12 cellular contexts compared by ENCODE assay signal in the genomic region with DNA sequence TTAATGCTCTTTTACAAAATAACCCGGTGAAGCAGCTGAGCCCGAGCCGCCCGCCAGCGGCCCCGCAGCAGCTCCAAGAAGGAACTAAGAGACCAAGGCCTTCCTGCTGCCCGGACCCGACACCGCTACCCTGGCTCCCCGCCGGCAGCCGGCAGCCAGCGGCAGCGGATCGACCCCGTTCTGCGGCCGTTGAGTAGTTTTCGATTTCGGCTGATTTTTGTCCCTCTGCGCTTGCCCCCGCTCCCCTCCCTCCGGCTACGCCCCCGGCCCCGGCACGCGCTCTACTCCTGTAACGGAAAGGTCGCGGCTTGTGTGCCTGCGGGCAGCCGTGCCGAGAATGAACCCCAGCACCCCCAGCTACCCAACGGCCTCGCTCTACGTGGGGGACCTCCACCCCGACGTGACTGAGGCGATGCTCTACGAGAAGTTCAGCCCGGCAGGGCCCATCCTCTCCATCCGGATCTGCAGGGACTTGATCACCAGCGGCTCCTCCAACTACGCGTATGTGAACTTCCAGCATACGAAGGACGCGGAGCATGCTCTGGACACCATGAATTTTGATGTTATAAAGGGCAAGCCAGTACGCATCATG. TPM values are rescaled to one million over a fixed set of nuclear protein-coding genes. Genes with fewer than 3 reads are reported as not detected.
A peak's percentile ranks its signal among the peaks of the same experiment; 100 is the strongest.
DNase-seq lines count a peak whose midpoint lies in the region; ATAC-seq, FAIRE-seq and TF ChIP-seq lines count a peak whose summit lies in the region.
"Had no signal": no experiment of that assay in that cellular context is flagged by ENCODE, and none has a peak within 500 bp of the region (broad histone marks: within the 10 kb centered on the region; RNA-seq: fewer than 3 reads in every experiment).

A gene (plus strand): TSS at position 275 of the 592 bp plus-strand sequence. CDS start 63 bp downstream, at position 338.

- WGBS in HepG2 (ENCODE audit: low lambda C conversion rate), result 55% methylated on average over 49 of the region's 50 CpGs
- 18% methylated on average over 36 of the region's 50 CpGs for WGBS in right lobe of liver (ENCODE audit: insufficient coverage, low coverage, low lambda C conversion rate, missing lambda C conversion rate)

- H3K36me3 ChIP-seq in HepG2 (replicated peaks in 1 of 2; ENCODE audit: control insufficient read depth in 1 of 2, insufficient read depth in 2 of 2, low read length in 2 of 2) (no peaks in the 10 kb centered on the region), right lobe of liver (no peaks in the 10 kb centered on the region), subcutaneous abdominal adipose tissue (ENCODE audit: control insufficient read depth in 5 of 5, insufficient read depth in 5 of 5, low read length in 5 of 5) (no peaks in the 10 kb centered on the region)

- POLR2A ChIA-PET in HepG2 (lab: Yijun Ruan, JAX), result no interaction called here

- H3K9ac ChIP-seq in HepG2 (ENCODE audit: insufficient read depth, low read depth, low read length), result no peak within 1 kb of the TSS
- no peak within 1 kb of the TSS for H3K9ac ChIP-seq in subcutaneous abdominal adipose tissue (ENCODE audit: low read length in 5 of 5)

- ATAC-seq in HepG2 (no peak), right lobe of liver (no peak), HG02938 (IDR thresholded peaks at IDR 0.05; ENCODE audit: unreplicated experiment) (no peak), HG02884 (IDR thresholded peaks at IDR 0.05; ENCODE audit: unreplicated experiment) (no peak)

- H3K27me3 ChIP-seq in HepG2 (ENCODE audit: control insufficient read depth in 1 of 2, insufficient read depth in 2 of 2, low read length in 2 of 2), result peaks cover 0 to 16% of the 10 kb centered on the region in 2 experiments; a peak in 4 of 5 replicates
- no peaks in the 10 kb centered on the region for H3K27me3 ChIP-seq in right lobe of liver
- peaks cover 0 to 10% (median 7%) of the 10 kb centered on the region in 5 donors for H3K27me3 ChIP-seq in subcutaneous abdominal adipose tissue (ENCODE audit: control insufficient read depth in 5 of 5, insufficient read depth in 4 of 5, low read length in 5 of 5)

- H3K9me3 ChIP-seq in HepG2 (ENCODE audit: low read length) (no peaks in the 10 kb centered on the region), right lobe of liver (no peaks in the 10 kb centered on the region), subcutaneous abdominal adipose tissue (ENCODE audit: control insufficient read depth in 5 of 5, low read length in 5 of 5) (peaks cover 0 to 7% (median 3%) of the 10 kb centered on the region in 5 donors)

- FAIRE-seq in HepG2 (lab: Jason Lieb, UNC), result no peak
- no peak for FAIRE-seq in GM12892 (lab: Jason Lieb, UNC)
- FAIRE-seq: TTC549 had no signal

- intact Hi-C loops in HepG2 (cut with micrococcal nuclease; ENCODE audit: unreplicated experiment) (no loop called here), right lobe of liver (cut with DNase I) (no loop called here)

- H2AFZ ChIP-seq in HepG2 (ENCODE audit: low read length), result no peak within 1 kb of the TSS

- DNase-seq in HepG2 (ENCODE audit: low spot score) (no peak), right lobe of liver (no peak), fibroblast of mammary gland (ENCODE audit: low read depth) (no peak), GM12892 (ENCODE audit: insufficient read length) (no peak)
- peak; percentile 55 for DNase-seq in activated CD8-positive, alpha-beta memory T cell treated with anti-CD3 and anti-CD28 coated beads, Interleukin-2, amount 50 U/mL, for 48 hours
- DNase-seq: activated naive CD4-positive, alpha-beta T cell; NCI-H524 treated with DMSO at 0.1 percent for 48 hours had no signal

- H3K4me1 ChIP-seq in HepG2 (ENCODE audit: insufficient read depth, low read length) (no peaks in the 10 kb centered on the region), right lobe of liver (no peaks in the 10 kb centered on the region), subcutaneous abdominal adipose tissue (ENCODE audit: control insufficient read depth in 5 of 5, insufficient read depth in 5 of 5, low read length in 5 of 5) (peaks cover 0 to 6% (median 0%) of the 10 kb centered on the region in 5 donors)

- H3K4me3 ChIP-seq in HepG2 (replicated peaks in 1 of 3; ENCODE audit: insufficient read depth in 1 of 3, low read depth in 2 of 3, low read length in 3 of 3), result peak within 1 kb of the TSS in 1 of 3 experiments; percentile 40; a peak in 1 of 6 replicates
- no peak within 1 kb of the TSS for H3K4me3 ChIP-seq in right lobe of liver
- H3K4me3 ChIP-seq in fibroblast of mammary gland (ENCODE audit: control insufficient read depth, low read depth, low read length), result peak within 1 kb of the TSS; percentile 16
- peak within 1 kb of the TSS; percentile 36 to 64 (median 50) for H3K4me3 ChIP-seq in subcutaneous abdominal adipose tissue (ENCODE audit: low read depth in 1 of 5, low read length in 5 of 5)
- H3K4me3 ChIP-seq: lung had no signal

- in situ Hi-C loops in HepG2 (cut with HindIII; ENCODE audit: extremely low pct_ligation_motif_present, low pct_unique_long_range_greater_than_20kb), result no loop called here

- TF ChIP-seq EP300 in HepG2 (IDR thresholded peaks at IDR 0.05; ENCODE audit: low read depth in 2 of 2, low read length in 2 of 2) (no peak), HepG2 (CRISPR knock-in tag; IDR thresholded peaks at IDR 0.05; ENCODE audit: borderline replicate concordance) (no peak)

- CTCF ChIA-PET in HepG2 (lab: Yijun Ruan, JAX; ENCODE audit: low intra/inter-chr PET ratio, low total read pairs), result no interaction called here

- TF ChIP-seq CTCF in HepG2 (CRISPR knock-in tag; IDR thresholded peaks at IDR 0.05), result no peak
- no peak for TF ChIP-seq CTCF in right lobe of liver (IDR thresholded peaks at IDR 0.05)
- no peak for TF ChIP-seq CTCF in fibroblast of mammary gland (conservative IDR thresholded peaks at IDR 0.05; ENCODE audit: control insufficient read depth, insufficient read depth, low read depth, low read length)

- no peaks in the 10 kb centered on the region for H4K20me1 ChIP-seq in HepG2 (ENCODE audit: insufficient read depth, low read length)

- no peak for TF ChIP-seq RAD21 in HepG2 (CRISPR knock-in tag; IDR thresholded peaks at IDR 0.05)

- no peak for TF ChIP-seq POLR2A in HepG2 (IDR thresholded peaks at IDR 0.05; ENCODE audit: insufficient read depth in 1 of 2, low read depth in 2 of 2, low read length in 2 of 2)
- no peak for TF ChIP-seq POLR2A in right lobe of liver (IDR thresholded peaks at IDR 0.05)
- no peak for TF ChIP-seq POLR2A in GM12892 (IDR thresholded peaks at IDR 0.05; ENCODE audit: low read depth, low read length)

- peak within 1 kb of the TSS; percentile 32 for H3K4me2 ChIP-seq in HepG2 (ENCODE audit: low read depth, low read length)

- no peaks in the 10 kb centered on the region for H3K79me2 ChIP-seq in HepG2 (ENCODE audit: insufficient read depth, low read length)

- no TSS peak for BruUV-seq in HepG2 (replicated peaks; lab: Mats Ljungman, UMichigan)

- no peak within 1 kb of the TSS for H3K27ac ChIP-seq in HepG2 (ENCODE audit: extremely low read length, insufficient read depth, low read length)
- H3K27ac ChIP-seq in right lobe of liver, result no peak within 1 kb of the TSS
- H3K27ac ChIP-seq in subcutaneous abdominal adipose tissue (ENCODE audit: low read depth, low read length), result no peak within 1 kb of the TSS

TF ChIP-seq in HepG2, 621 proteins besides CTCF, POLR2A, EP300 and RAD21:
- no peak for TF ChIP-seq ZNF343 (CRISPR knock-in tag; IDR thresholded peaks at IDR 0.05)
- 0 out of 2 replicates have a peak, but pooled peaks have one; percentile 29 for TF ChIP-seq RNF2 (conservative IDR thresholded peaks at IDR 0.05; ENCODE audit: low read depth)

RNA-seq across cellular contexts. Expression of the gene that starts here (rescaled TPM):
- 0.04 and 0.06 TPM in 2 replicates for total RNA-seq in HepG2 (2016; rRNA removed; fragmentation: Illumina TruSeq; extraction: Trizol)
- not detected in 2 replicates for total RNA-seq in HepG2 (2016; cell fraction: cytosol; rRNA removed; fragmentation: Illumina TruSeq; extraction: Trizol; ENCODE audit: low read depth)
- total RNA-seq in HepG2 (2016; cell fraction: insoluble cytoplasmic fraction; rRNA removed; fragmentation: Illumina TruSeq; extraction: Trizol), result not detected in 2 replicates
- total RNA-seq in HepG2 (2016; cell fraction: membrane; rRNA removed; fragmentation: Illumina TruSeq; extraction: Trizol), result 0.06 and 0.14 TPM in 2 replicates
- total RNA-seq in HepG2 (2016; cell fraction: nucleus; rRNA removed; fragmentation: Illumina TruSeq; extraction: Trizol), result 0.09 TPM in 1 of 2 replicates, not detected in the other
- 0.07 and 0.09 TPM in 2 replicates for polyA plus RNA-seq in HepG2 (2011; rRNA removed)
- 0.04 and 0.24 TPM in 2 replicates for polyA plus RNA-seq in HepG2 (2011; cell fraction: cytosol; rRNA removed)
- 0.08 and 0.12 TPM in 2 replicates for polyA plus RNA-seq in HepG2 (2011; cell fraction: nucleus; rRNA removed)
- 0.44 and 0.93 TPM in 2 replicates for polyA plus RNA-seq in HepG2 (2012)
- polyA plus RNA-seq in HepG2 (2016; cell fraction: cytosol; fragmentation: Illumina TruSeq; extraction: Trizol; ENCODE audit: low read depth), result 0.07 and 0.09 TPM in 2 replicates
- 0.19 and 0.20 TPM in 2 replicates for polyA plus RNA-seq in HepG2 (2016; cell fraction: insoluble cytoplasmic fraction; fragmentation: Illumina TruSeq; extraction: Trizol; ENCODE audit: low read depth)
- 0.10 and 0.15 TPM in 2 replicates for polyA plus RNA-seq in HepG2 (2016; cell fraction: membrane; fragmentation: Illumina TruSeq; extraction: Trizol; ENCODE audit: low read depth)
- 0.17 TPM in 1 of 2 replicates, not detected in the other for polyA plus RNA-seq in HepG2 (2016; cell fraction: nucleus; fragmentation: Illumina TruSeq; extraction: Trizol; ENCODE audit: insufficient read depth, low read depth)
- polyA minus RNA-seq in HepG2 (2011; rRNA and poly(A)+ RNA removed; ENCODE audit: low replicate concordance), result 0.07 TPM in 1 of 2 replicates, not detected in the other
- 0.18 TPM in 1 of 2 replicates, not detected in the other for polyA minus RNA-seq in HepG2 (2011; cell fraction: cytosol; rRNA and poly(A)+ RNA removed)
- polyA minus RNA-seq in HepG2 (2011; cell fraction: nucleus; rRNA and poly(A)+ RNA removed), result 0.25 and 0.26 TPM in 2 replicates
- under 1 TPM in 2 of 6 experiments, not detected in 4; 0.11 to 0.20 TPM for total RNA-seq in right lobe of liver
- 2.6 TPM for polyA plus RNA-seq in GM12892 (2012; ENCODE audit: missing spikeins)

Comparison
In these comparisons a context has a peak if more than half of its experiments do, and no peak if none do; other contexts are left out.
1. H3K4me3 ChIP-seq: peak in fibroblast of mammary gland (single experiment) and subcutaneous abdominal adipose tissue (5 of 5); none in right lobe of liver (0 of 3).